In the genomic region with DNA sequence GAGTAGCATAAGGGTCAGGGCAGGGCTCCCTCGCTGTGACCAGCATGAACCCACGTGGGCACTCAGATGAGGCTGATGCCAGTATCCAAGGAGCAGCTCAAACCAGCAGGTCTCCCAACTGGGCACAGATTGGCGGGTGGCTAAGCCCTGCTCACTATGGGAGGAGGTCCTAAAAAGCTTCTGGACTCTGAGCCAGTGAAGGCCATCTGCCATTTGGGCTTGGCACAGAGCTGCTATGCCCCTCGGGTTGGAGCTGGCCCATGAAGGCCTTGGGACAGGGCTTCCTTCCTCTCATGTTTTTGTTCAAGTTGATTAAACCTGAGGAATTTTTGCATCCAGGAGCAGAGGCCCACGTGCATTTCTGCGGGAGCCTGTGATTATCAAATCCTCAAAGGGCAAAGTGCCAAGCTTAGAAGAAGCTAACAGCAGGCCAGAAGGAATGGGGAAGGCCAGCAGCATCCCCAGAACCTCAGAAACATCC, we compare ENCODE assay signal across 1 cellular context.
TF ChIP-seq lines count a peak whose summit lies in the region.

No MANE protein-coding gene starts in this region.

TF ChIP-seq in WTC11, 78 proteins besides CTCF, POLR2A, EP300 and RAD21 (continued from another document):
- TF ChIP-seq ARID4B (CRISPR knock-in tag; IDR thresholded peaks at IDR 0.05; ENCODE audit: borderline replicate concordance), result no peak
- TF ChIP-seq ZNF121 (CRISPR knock-in tag; IDR thresholded peaks at IDR 0.05), result no peak
- no peak for TF ChIP-seq RORB (CRISPR knock-in tag; IDR thresholded peaks at IDR 0.05)
- no peak for TF ChIP-seq NR2C2 (CRISPR knock-in tag; IDR thresholded peaks at IDR 0.05)
- TF ChIP-seq, protein P1, sequence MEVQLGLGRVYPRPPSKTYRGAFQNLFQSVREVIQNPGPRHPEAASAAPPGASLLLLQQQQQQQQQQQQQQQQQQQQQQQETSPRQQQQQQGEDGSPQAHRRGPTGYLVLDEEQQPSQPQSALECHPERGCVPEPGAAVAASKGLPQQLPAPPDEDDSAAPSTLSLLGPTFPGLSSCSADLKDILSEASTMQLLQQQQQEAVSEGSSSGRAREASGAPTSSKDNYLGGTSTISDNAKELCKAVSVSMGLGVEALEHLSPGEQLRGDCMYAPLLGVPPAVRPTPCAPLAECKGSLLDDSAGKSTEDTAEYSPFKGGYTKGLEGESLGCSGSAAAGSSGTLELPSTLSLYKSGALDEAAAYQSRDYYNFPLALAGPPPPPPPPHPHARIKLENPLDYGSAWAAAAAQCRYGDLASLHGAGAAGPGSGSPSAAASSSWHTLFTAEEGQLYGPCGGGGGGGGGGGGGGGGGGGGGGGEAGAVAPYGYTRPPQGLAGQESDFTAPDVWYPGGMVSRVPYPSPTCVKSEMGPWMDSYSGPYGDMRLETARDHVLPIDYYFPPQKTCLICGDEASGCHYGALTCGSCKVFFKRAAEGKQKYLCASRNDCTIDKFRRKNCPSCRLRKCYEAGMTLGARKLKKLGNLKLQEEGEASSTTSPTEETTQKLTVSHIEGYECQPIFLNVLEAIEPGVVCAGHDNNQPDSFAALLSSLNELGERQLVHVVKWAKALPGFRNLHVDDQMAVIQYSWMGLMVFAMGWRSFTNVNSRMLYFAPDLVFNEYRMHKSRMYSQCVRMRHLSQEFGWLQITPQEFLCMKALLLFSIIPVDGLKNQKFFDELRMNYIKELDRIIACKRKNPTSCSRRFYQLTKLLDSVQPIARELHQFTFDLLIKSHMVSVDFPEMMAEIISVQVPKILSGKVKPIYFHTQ (CRISPR knock-in tag; IDR thresholded peaks at IDR 0.05), result no peak
- TF ChIP-seq CDX4 (CRISPR knock-in tag; IDR thresholded peaks at IDR 0.05; ENCODE audit: borderline replicate concordance), result no peak
- TF ChIP-seq IRF1 (CRISPR knock-in tag; IDR thresholded peaks at IDR 0.05), result no peak
- TF ChIP-seq TP53 (CRISPR knock-in tag; IDR thresholded peaks at IDR 0.05), result no peak
- no peak for TF ChIP-seq SP1 (CRISPR knock-in tag; conservative IDR thresholded peaks at IDR 0.05)
- TF ChIP-seq GTF2I (CRISPR knock-in tag; conservative IDR thresholded peaks at IDR 0.05), result no peak
- TF ChIP-seq ATF6 (CRISPR knock-in tag; IDR thresholded peaks at IDR 0.05), result no peak
- no peak for TF ChIP-seq PRRX2 (CRISPR knock-in tag; IDR thresholded peaks at IDR 0.05)
- no peak for TF ChIP-seq GRHL2 (CRISPR knock-in tag; IDR thresholded peaks at IDR 0.05; ENCODE audit: insufficient replicate concordance, severe bottlenecking)
- TF ChIP-seq ZNF263 (CRISPR knock-in tag; IDR thresholded peaks at IDR 0.05; ENCODE audit: low read depth), result no peak
